Comparison of ENCODE assay signal across 8 cellular contexts in the genomic region with DNA sequence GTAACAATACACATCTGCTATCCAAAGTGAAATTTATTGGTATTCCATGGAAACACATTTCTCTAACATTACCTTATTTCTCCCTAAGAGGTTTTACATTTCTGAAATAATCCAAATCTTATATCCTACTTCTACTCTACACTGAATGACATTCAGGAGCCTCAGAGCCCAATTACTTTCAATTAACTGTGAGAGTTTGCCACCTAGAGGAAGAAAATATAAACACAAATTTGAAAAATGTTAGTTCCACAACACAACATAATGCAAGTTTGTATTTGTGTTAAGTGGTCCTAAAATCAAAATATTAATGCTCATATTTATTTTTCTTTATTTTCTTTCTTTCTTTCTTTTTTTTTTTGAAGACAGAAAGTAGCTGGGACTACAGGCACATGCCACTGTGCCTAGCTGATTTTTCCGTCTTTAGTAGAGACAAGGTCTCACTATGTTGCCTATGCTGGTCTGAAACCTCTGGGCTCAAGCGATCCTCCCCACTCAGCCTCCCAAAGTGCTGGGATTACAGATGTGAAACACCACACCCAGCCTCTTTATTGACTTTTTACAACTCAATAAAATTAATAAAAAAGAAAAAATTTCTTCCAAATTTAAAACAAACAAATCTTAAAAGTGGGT. TPM values are rescaled to one million over a fixed set of nuclear protein-coding genes. Genes with fewer than 3 reads are reported as not detected.
A peak's percentile ranks its signal among the peaks of the same experiment; 100 is the strongest.
DNase-seq lines count a peak whose midpoint lies in the region; ATAC-seq and TF ChIP-seq lines count a peak whose summit lies in the region.

No MANE protein-coding gene starts in this region.

- H3K27ac ChIP-seq in gastrocnemius medialis: no peak overlapping the region

- TF ChIP-seq CTCF in LNCAP (IDR thresholded peaks at IDR 0.05) (peak; percentile 43; the same call in 1 of the 2 replicates), astrocyte of the cerebellum (IDR thresholded peaks at IDR 0.05; ENCODE audit: low read depth, low read length, missing control alignments) (peak; percentile 24), gastrocnemius medialis (IDR thresholded peaks at IDR 0.05 in 4 of 5, conservative IDR thresholded peaks at IDR 0.05 in 1 of 5) (peak in 2 of 5 experiments; percentile 41 to 50)

- no peaks in the 10 kb centered on the region for H3K27me3 ChIP-seq in gastrocnemius medialis

- peaks cover 0 to 15% of the 10 kb centered on the region in 2 donors for H3K36me3 ChIP-seq in gastrocnemius medialis

- in situ Hi-C loops in astrocyte of the cerebellum (cut with HindIII; ENCODE audit: low sequenced_read_pairs): no loop called here
- in situ Hi-C loops in gastrocnemius medialis (cut with MboI; ENCODE audit: low sequenced_read_pairs in 4 of 4): loop anchor here in 2 of 4 donors (25.0 kb wide), 1 partner anchor 235 kb away; no protein-coding TSS in a partner anchor

- H3K4me3 ChIP-seq in astrocyte of the cerebellum (ENCODE audit: low read depth, low read length) (no peak overlapping the region), gastrocnemius medialis (no peak overlapping the region)

- DNase-seq in ELR (ENCODE audit: low read depth): peak; percentile 63
- no peak for DNase-seq in astrocyte of the cerebellum (ENCODE audit: low read depth)
- DNase-seq in left colon: no peak
- no peak for DNase-seq in gastrocnemius medialis
- no peak for DNase-seq in activated CD4-positive, alpha-beta T cell treated with anti-CD3 and anti-CD28 coated beads, Interleukin-2, amount 50 U/mL, for 1 hour
- DNase-seq in stimulated activated naive CD8-positive, alpha-beta T cell treated with anti-CD3 and anti-CD28 coated beads, Interleukin-15, Interleukin-2, amounts not matched to agents 100 U/mL and 50 U/mL, for 24 hours: no peak

- intact Hi-C loops in left colon (cut with DNase I, micrococcal nuclease): no loop called here
- intact Hi-C loops in gastrocnemius medialis (cut with DNase I; ENCODE audit: low total_unique reads): loop anchor here (2.0 to 5.0 kb wide), 2 partner anchors 115 to 240 kb away; no protein-coding TSS in a partner anchor

- ATAC-seq in left colon (peak; percentile 68), gastrocnemius medialis (no peak), HG02938 (IDR thresholded peaks at IDR 0.05; ENCODE audit: unreplicated experiment) (no peak)
- ATAC-seq in stimulated activated naive CD8-positive, alpha-beta T cell treated with anti-CD3 and anti-CD28 coated beads, Interleukin-15, Interleukin-2, amounts not matched to agents 100 U/mL and 50 U/mL, for 24 hours: no peak

- no peaks in the 10 kb centered on the region for H3K9me3 ChIP-seq in gastrocnemius medialis

- no peak for TF ChIP-seq POLR2A in gastrocnemius medialis (IDR thresholded peaks at IDR 0.05)

- H3K4me1 ChIP-seq in gastrocnemius medialis: no peaks in the 10 kb centered on the region

RNA-seq across cellular contexts. Expression of a gene that starts 46.0 kb away (rescaled TPM):
- total RNA-seq in left colon (10 to 100 TPM; 50.5 to 51.0 TPM), gastrocnemius medialis (10 to 100 TPM; 32.0 to 65.4 (median 51.0) TPM)
